In genomic region chrX:83934220-83934619, GRCh38 we compare ENCODE assay signal across 17 cellular contexts.
DNase-seq lines count a peak whose midpoint lies in the region; ATAC-seq and TF ChIP-seq lines count a peak whose summit lies in the region.
"Had no signal": no experiment of that assay in that cellular context is flagged by ENCODE, and none has a peak within 500 bp of the region (broad histone marks: within the 10 kb centered on the region; RNA-seq: fewer than 3 reads in every experiment).

No MANE protein-coding gene starts in this region.

- no peak overlapping the region for H3K4me3 Mint-ChIP-seq in neural crest cell
- H3K4me3 Mint-ChIP-seq: central memory CD8-positive, alpha-beta T cell; naive thymus-derived CD4-positive, alpha-beta T cell had no signal

- no peaks in the 10 kb centered on the region for H3K27me3 ChIP-seq in esophagus squamous epithelium
- H3K27me3 ChIP-seq: Peyer's patch had no signal

- peaks cover 9% of the 10 kb centered on the region for H3K9me3 Mint-ChIP-seq in neural crest cell

- H3K36me3 Mint-ChIP-seq in neural crest cell (ENCODE audit: low read depth): no peaks in the 10 kb centered on the region
- H3K36me3 Mint-ChIP-seq: naive thymus-derived CD4-positive, alpha-beta T cell had no signal

- no peak for ATAC-seq in GM18517 (IDR thresholded peaks at IDR 0.05; ENCODE audit: unreplicated experiment)
- no peak for ATAC-seq in GM21423 (IDR thresholded peaks at IDR 0.05; ENCODE audit: unreplicated experiment)
- ATAC-seq: naive thymus-derived CD4-positive, alpha-beta T cell had no signal

- 48 to 67% methylated on average over 2 of the region's 2 CpGs for WGBS in esophagus squamous epithelium, 2 donors

- TF ChIP-seq CTCF in LNCAP (IDR thresholded peaks at IDR 0.05): peak; percentile 36; the same call in 1 of the 2 replicates
- TF ChIP-seq CTCF in neural crest cell (conservative IDR thresholded peaks at IDR 0.05): peak; percentile 42
- no peak for TF ChIP-seq CTCF in esophagus squamous epithelium (IDR thresholded peaks at IDR 0.05)

- H3K27ac ChIP-seq in esophagus squamous epithelium: no peak overlapping the region
- H3K27ac ChIP-seq: Peyer's patch had no signal

- no peak overlapping the region for H3K27ac Mint-ChIP-seq in neural crest cell (ENCODE audit: unreplicated experiment)
- H3K27ac Mint-ChIP-seq: naive thymus-derived CD4-positive, alpha-beta T cell had no signal

- H3K9me3 ChIP-seq in esophagus squamous epithelium: no peaks in the 10 kb centered on the region
- H3K9me3 ChIP-seq: Peyer's patch had no signal

- peak; percentile 6 for DNase-seq in DMS53 treated with DMSO at 0.1 percent for 48 hours (lab: John Stamatoyannopoulos, UW; ENCODE audit: unreplicated experiment)
- peak; percentile 1 for DNase-seq in SW480 (ENCODE audit: low spot score)
- no peak for DNase-seq in neural crest cell (ENCODE audit: low read depth, low spot score)
- DNase-seq in esophagus squamous epithelium (lab: John Stamatoyannopoulos, UW): no peak
- DNase-seq: activated CD4-positive, alpha-beta T cell treated with anti-CD3 and anti-CD28 coated beads, Interleukin-2, amount 50 U/mL, for 4 hours; activated gamma-delta T cell treated with Interleukin-2 at 50 U/mL for 16 hours; amygdala; effector memory CD4-positive, alpha-beta T cell; hippocampal formation; naive thymus-derived CD4-positive, alpha-beta T cell; NCI-H1930; Peyer's patch; stimulated activated CD4-positive, alpha-beta T cell treated with anti-CD3 and anti-CD28 coated beads, Interleukin-12 subunit alpha, Interleukin-12 subunit beta, amount 100 ng/mL, for 4 hours had no signal

- H3K4me1 Mint-ChIP-seq in neural crest cell: no peaks in the 10 kb centered on the region
- H3K4me1 Mint-ChIP-seq: central memory CD8-positive, alpha-beta T cell; naive thymus-derived CD4-positive, alpha-beta T cell had no signal

- no peak for TF ChIP-seq POLR2A in esophagus squamous epithelium (IDR thresholded peaks at IDR 0.05)

- H3K36me3 ChIP-seq in esophagus squamous epithelium: no peaks in the 10 kb centered on the region
- H3K36me3 ChIP-seq: Peyer's patch had no signal

- peaks cover 3% of the 10 kb centered on the region for H3K27me3 Mint-ChIP-seq in neural crest cell (ENCODE audit: low read depth)
- H3K27me3 Mint-ChIP-seq: central memory CD8-positive, alpha-beta T cell; naive thymus-derived CD4-positive, alpha-beta T cell had no signal

- intact Hi-C loops in esophagus squamous epithelium (cut with DNase I): no loop called here

- H3K4me3 ChIP-seq in esophagus squamous epithelium: no peak overlapping the region
- H3K4me3 ChIP-seq: Peyer's patch had no signal

- no peaks in the 10 kb centered on the region for H3K4me1 ChIP-seq in esophagus squamous epithelium
- H3K4me1 ChIP-seq: Peyer's patch had no signal

Comparison
In these comparisons a context has a peak if more than half of its experiments do, and no peak if none do; other contexts are left out.
1. DNase-seq: peak in DMS53 treated with DMSO at 0.1 percent for 48 hours (single experiment) and SW480 (single experiment); none in neural crest cell (single experiment) and esophagus squamous epithelium (single experiment).
2. CTCF ChIP-seq: peak in LNCAP (single experiment) and neural crest cell (single experiment); none in esophagus squamous epithelium (0 of 6).